In the genomic region with DNA sequence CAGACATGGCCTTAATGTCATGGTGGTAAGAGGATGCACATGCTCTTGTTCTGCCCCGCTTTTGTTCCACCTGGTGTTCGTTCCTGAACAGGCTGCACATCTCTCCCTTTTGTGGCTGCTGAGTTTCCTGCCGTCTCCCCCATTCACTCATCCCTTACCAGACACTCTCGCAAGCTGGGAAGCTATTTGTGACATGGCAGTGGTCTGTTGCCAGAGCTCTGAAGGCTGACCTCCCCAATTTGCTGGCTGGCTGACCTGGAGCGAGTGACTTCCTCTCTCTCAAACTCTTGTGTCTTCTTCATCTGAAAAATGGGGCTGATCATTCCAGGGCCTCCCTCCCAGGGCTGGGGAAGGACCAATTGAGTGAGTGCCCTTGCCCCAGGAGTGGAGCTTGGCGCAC, we compare ENCODE assay signal across 19 cellular contexts. TPM values are rescaled to one million over a fixed set of nuclear protein-coding genes. Genes with fewer than 3 reads are reported as not detected.
DNase-seq lines count a peak whose midpoint lies in the region; ATAC-seq and TF ChIP-seq lines count a peak whose summit lies in the region.
"Had no signal": no experiment of that assay in that cellular context is flagged by ENCODE, and none has a peak within 500 bp of the region (broad histone marks: within the 10 kb centered on the region; RNA-seq: fewer than 3 reads in every experiment).

No MANE protein-coding gene starts in this region.

- H3K4me3 ChIP-seq in naive thymus-derived CD4-positive, alpha-beta T cell (ENCODE audit: low read length), result no peak overlapping the region
- H3K4me3 ChIP-seq in GM23338, result no peak overlapping the region
- H3K4me3 ChIP-seq: adrenal gland, pancreas, skin epidermis had no signal

- H3K9me3 ChIP-seq in CD4-positive, alpha-beta T cell (ENCODE audit: control insufficient read depth, low read length), result no peaks in the 10 kb centered on the region
- H3K9me3 ChIP-seq in naive thymus-derived CD4-positive, alpha-beta T cell (ENCODE audit: control insufficient read depth in 2 of 3, low read length in 3 of 3), result no peaks in the 10 kb centered on the region
- H3K9me3 ChIP-seq: adrenal gland, pancreas had no signal

- peaks cover 75% of the 10 kb centered on the region for H3K4me1 Mint-ChIP-seq in CD4-positive, alpha-beta T cell (ENCODE audit: low read depth)
- H3K4me1 Mint-ChIP-seq in naive thymus-derived CD4-positive, alpha-beta T cell, result peaks cover 45 to 82% (median 76%) of the 10 kb centered on the region in 7 donors
- peaks cover 33% of the 10 kb centered on the region for H3K4me1 Mint-ChIP-seq in GM23338

- POLR2A ChIA-PET in CD4-positive, alpha-beta T cell (lab: Charles Lee), result no interaction called here
- POLR2A ChIA-PET in naive thymus-derived CD4-positive, alpha-beta T cell (lab: Charles Lee), result interaction anchor here (1.0 kb wide), 1 partner anchor 159 kb away, joined by 3 read pairs; no protein-coding TSS in a partner anchor

- no peak overlapping the region for H3K4me2 ChIP-seq in GM23338
- H3K4me2 ChIP-seq: KMS-11 had no signal

- H3K4me1 ChIP-seq in naive thymus-derived CD4-positive, alpha-beta T cell (ENCODE audit: control insufficient read depth in 2 of 2, insufficient read depth in 2 of 2, low read length in 2 of 2), result peaks cover 8 to 29% of the 10 kb centered on the region in 2 donors
- H3K4me1 ChIP-seq in GM23338 (ENCODE audit: insufficient read depth), result peaks cover 22% of the 10 kb centered on the region
- H3K4me1 ChIP-seq: pancreas had no signal

- no peaks in the 10 kb centered on the region for H3K27me3 Mint-ChIP-seq in CD4-positive, alpha-beta T cell
- no peaks in the 10 kb centered on the region for H3K27me3 Mint-ChIP-seq in naive thymus-derived CD4-positive, alpha-beta T cell
- H3K27me3 Mint-ChIP-seq in GM23338 (ENCODE audit: insufficient read depth, low read depth, poor library complexity), result peaks cover 20% of the 10 kb centered on the region
- H3K27me3 Mint-ChIP-seq: central memory CD8-positive, alpha-beta T cell had no signal

- 0 out of 2 replicates have a peak, but pooled peaks cover 4% of the 10 kb centered on the region for H3F3A ChIP-seq in GM23338 (replicated peaks; ENCODE audit: low read depth)

- H3K27ac ChIP-seq in CD4-positive, alpha-beta T cell (ENCODE audit: low read depth, low read length), result no peak overlapping the region
- no peak overlapping the region for H3K27ac ChIP-seq in naive thymus-derived CD4-positive, alpha-beta T cell (ENCODE audit: low read depth, low read length)
- H3K27ac ChIP-seq in GM23338 (ENCODE audit: low read depth), result no peak overlapping the region
- H3K27ac ChIP-seq: KMS-11, pancreas, WERI-Rb-1 had no signal

- peaks cover 38% of the 10 kb centered on the region for H3K36me3 Mint-ChIP-seq in CD4-positive, alpha-beta T cell (ENCODE audit: low read depth)
- peaks cover 6 to 8% of the 10 kb centered on the region in 2 donors for H3K36me3 Mint-ChIP-seq in activated naive CD4-positive, alpha-beta T cell treated with anti-CD3 and anti-CD28 coated beads, Interleukin-2, amount 50 U/mL, for 72 hours
- peaks cover 0 to 16% (median 8%) of the 10 kb centered on the region in 5 donors for H3K36me3 Mint-ChIP-seq in naive thymus-derived CD4-positive, alpha-beta T cell
- no peaks in the 10 kb centered on the region; the same call in 2 of the 3 replicates for H3K36me3 Mint-ChIP-seq in GM23338 (ENCODE audit: low read depth)
- H3K36me3 Mint-ChIP-seq: type B pancreatic cell had no signal

- no peaks in the 10 kb centered on the region for H3K27me3 ChIP-seq in CD4-positive, alpha-beta T cell (ENCODE audit: control insufficient read depth, insufficient read depth, low read length)
- H3K27me3 ChIP-seq in naive thymus-derived CD4-positive, alpha-beta T cell (ENCODE audit: control insufficient read depth in 2 of 2, insufficient read depth in 2 of 2, low read length in 2 of 2), result no peaks in the 10 kb centered on the region
- H3K27me3 ChIP-seq in GM23338 (ENCODE audit: insufficient read depth), result no peaks in the 10 kb centered on the region
- H3K27me3 ChIP-seq: adrenal gland, pancreas had no signal

- H3K9me2 ChIP-seq in GM23338 (ENCODE audit: insufficient read depth), result no peaks in the 10 kb centered on the region

- TF ChIP-seq CTCF in CD4-positive, alpha-beta T cell (IDR thresholded peaks at IDR 0.05), result no peak
- TF ChIP-seq CTCF in GM23338 (conservative IDR thresholded peaks at IDR 0.05; ENCODE audit: low read depth in 2 of 2), result no peak

- DNase-seq in SIG-M5 treated with dmso at 0.1 percent for 504 hours (lab: John Stamatoyannopoulos, UW; ENCODE audit: unreplicated experiment) (peak; percentile 33), SIG-M5 (lab: John Stamatoyannopoulos, UW) (no peak), GM23338 (ENCODE audit: low spot score) (no peak)
- DNase-seq in CD4-positive, alpha-beta T cell, result no peak
- no peak for DNase-seq in activated naive CD4-positive, alpha-beta T cell treated with anti-CD3 and anti-CD28 coated beads, Interleukin-2, amount 50 U/mL, for 72 hours (ENCODE audit: low spot score in 2 of 2)
- no peak for DNase-seq in naive thymus-derived CD4-positive, alpha-beta T cell
- no peak for DNase-seq in stimulated activated CD4-positive, alpha-beta T cell treated with anti-CD3 and anti-CD28 coated beads, Interleukin-4, amount 100 ng/mL, for 24 hours
- DNase-seq: 8988T, NCI-H1436 treated with DMSO at 0.1 percent for 48 hours, NCI-H2227 treated with DMSO at 0.1 percent for 48 hours, WERI-Rb-1 had no signal

- intact Hi-C loops in CD4-positive, alpha-beta T cell (cut with DNase I, micrococcal nuclease), result loop anchor here in 1 of 2 experiments (2.0 to 10.0 kb wide), 2 partner anchors 33 to 739 kb away; no protein-coding TSS in a partner anchor
- intact Hi-C loops in naive thymus-derived CD4-positive, alpha-beta T cell (cut with micrococcal nuclease), result no loop called here

- no peak overlapping the region for H2AFZ ChIP-seq in GM23338

- peaks cover 0 to 24% (median 4%) of the 10 kb centered on the region in 3 experiments for H3K36me3 ChIP-seq in naive thymus-derived CD4-positive, alpha-beta T cell (ENCODE audit: control insufficient read depth in 2 of 3, insufficient read depth in 3 of 3, low read length in 3 of 3)
- no peaks in the 10 kb centered on the region; the same call in 1 of the 2 replicates for H3K36me3 ChIP-seq in GM23338 (ENCODE audit: insufficient read depth)
- H3K36me3 ChIP-seq: adrenal gland, pancreas, WERI-Rb-1 had no signal

- no peak overlapping the region for H3K4me3 Mint-ChIP-seq in CD4-positive, alpha-beta T cell
- no peak overlapping the region for H3K4me3 Mint-ChIP-seq in naive thymus-derived CD4-positive, alpha-beta T cell
- no peak overlapping the region for H3K4me3 Mint-ChIP-seq in GM23338
- H3K4me3 Mint-ChIP-seq: central memory CD8-positive, alpha-beta T cell; type B pancreatic cell had no signal

- H4K20me1 ChIP-seq in GM23338 (replicated peaks; ENCODE audit: insufficient read depth), result no peaks in the 10 kb centered on the region

- no peaks in the 10 kb centered on the region for H3K79me2 ChIP-seq in GM23338 (replicated peaks; ENCODE audit: insufficient read depth)

- peak overlapping the region; percentile 61 for H3K27ac Mint-ChIP-seq in CD4-positive, alpha-beta T cell
- peak overlapping the region; percentile 74 to 87 for H3K27ac Mint-ChIP-seq in activated naive CD4-positive, alpha-beta T cell treated with anti-CD3 and anti-CD28 coated beads, Interleukin-2, amount 50 U/mL, for 72 hours
- H3K27ac Mint-ChIP-seq in naive thymus-derived CD4-positive, alpha-beta T cell, result peak overlapping the region; percentile 54 to 91 (median 84)
- no peak overlapping the region for H3K27ac Mint-ChIP-seq in GM23338
- H3K27ac Mint-ChIP-seq: type B pancreatic cell had no signal

- ATAC-seq in CD4-positive, alpha-beta T cell (ENCODE audit: poor library complexity), result no peak
- ATAC-seq in activated naive CD4-positive, alpha-beta T cell treated with anti-CD3 and anti-CD28 coated beads, Interleukin-2, amount 50 U/mL, for 72 hours, result no peak
- no peak for ATAC-seq in naive thymus-derived CD4-positive, alpha-beta T cell
- no peak for ATAC-seq in GM19328 (IDR thresholded peaks at IDR 0.05; ENCODE audit: unreplicated experiment)
- ATAC-seq in GM23338, result no peak

- CTCF ChIA-PET in CD4-positive, alpha-beta T cell (lab: Charles Lee), result no interaction called here
- CTCF ChIA-PET in naive thymus-derived CD4-positive, alpha-beta T cell (lab: Charles Lee), result interaction anchor here (0.9 to 10.9 kb wide), 3 partner anchors 8 to 159 kb away, joined by 3 to 153 read pairs (median 5); no protein-coding TSS in a partner anchor

- H3K9me3 Mint-ChIP-seq in CD4-positive, alpha-beta T cell, result no peaks in the 10 kb centered on the region
- H3K9me3 Mint-ChIP-seq in activated naive CD4-positive, alpha-beta T cell treated with anti-CD3 and anti-CD28 coated beads, Interleukin-2, amount 50 U/mL, for 72 hours, result no peaks in the 10 kb centered on the region
- H3K9me3 Mint-ChIP-seq in naive thymus-derived CD4-positive, alpha-beta T cell, result no peaks in the 10 kb centered on the region
- H3K9me3 Mint-ChIP-seq in GM23338, result no peaks in the 10 kb centered on the region
- H3K9me3 Mint-ChIP-seq: central memory CD8-positive, alpha-beta T cell; type B pancreatic cell had no signal

TF ChIP-seq in GM23338, 12 proteins besides CTCF, POLR2A, EP300 and RAD21 (continues in another document):
- TF ChIP-seq STAT1 (IDR thresholded peaks at IDR 0.05; ENCODE audit: unreplicated experiment), result no peak
- TF ChIP-seq, protein P1, sequence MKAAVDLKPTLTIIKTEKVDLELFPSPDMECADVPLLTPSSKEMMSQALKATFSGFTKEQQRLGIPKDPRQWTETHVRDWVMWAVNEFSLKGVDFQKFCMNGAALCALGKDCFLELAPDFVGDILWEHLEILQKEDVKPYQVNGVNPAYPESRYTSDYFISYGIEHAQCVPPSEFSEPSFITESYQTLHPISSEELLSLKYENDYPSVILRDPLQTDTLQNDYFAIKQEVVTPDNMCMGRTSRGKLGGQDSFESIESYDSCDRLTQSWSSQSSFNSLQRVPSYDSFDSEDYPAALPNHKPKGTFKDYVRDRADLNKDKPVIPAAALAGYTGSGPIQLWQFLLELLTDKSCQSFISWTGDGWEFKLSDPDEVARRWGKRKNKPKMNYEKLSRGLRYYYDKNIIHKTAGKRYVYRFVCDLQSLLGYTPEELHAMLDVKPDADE (IDR thresholded peaks at IDR 0.05), result no peak
- TF ChIP-seq NANOG (IDR thresholded peaks at IDR 0.05; ENCODE audit: borderline replicate concordance), result no peak

RNA-seq across cellular contexts. Expression of gene HRH2, which starts 35.9 kb away (rescaled TPM):
- 1 to 10 TPM; 2.9 to 3.4 TPM for total RNA-seq in CD4-positive, alpha-beta T cell
- 10 to 100 TPM; 13.7 to 28.8 TPM for total RNA-seq in activated naive CD4-positive, alpha-beta T cell treated with anti-CD3 and anti-CD28 coated beads, Interleukin-2, amount 50 U/mL, for 72 hours
- 10 to 100 TPM in 3 of 5 experiments, 1 to 10 TPM in 2; 5.6 to 26.3 (median 12.9) TPM for total RNA-seq in naive thymus-derived CD4-positive, alpha-beta T cell
- polyA plus RNA-seq in naive thymus-derived CD4-positive, alpha-beta T cell, result 1 to 10 TPM; 5.0 to 8.0 TPM
- total RNA-seq in GM23338 (2014; rRNA removed; shearing (Covaris generic)), result 5.9 and 6.8 TPM in 2 replicates
- 7.0 and 8.8 TPM in 2 replicates for polyA plus RNA-seq in GM23338 (2016; fragmentation: Nextera tagmentation; extraction: Ambion mirVana)
- total RNA-seq: fibroblast of villous mesenchyme had no signal
